In the genomic region with DNA sequence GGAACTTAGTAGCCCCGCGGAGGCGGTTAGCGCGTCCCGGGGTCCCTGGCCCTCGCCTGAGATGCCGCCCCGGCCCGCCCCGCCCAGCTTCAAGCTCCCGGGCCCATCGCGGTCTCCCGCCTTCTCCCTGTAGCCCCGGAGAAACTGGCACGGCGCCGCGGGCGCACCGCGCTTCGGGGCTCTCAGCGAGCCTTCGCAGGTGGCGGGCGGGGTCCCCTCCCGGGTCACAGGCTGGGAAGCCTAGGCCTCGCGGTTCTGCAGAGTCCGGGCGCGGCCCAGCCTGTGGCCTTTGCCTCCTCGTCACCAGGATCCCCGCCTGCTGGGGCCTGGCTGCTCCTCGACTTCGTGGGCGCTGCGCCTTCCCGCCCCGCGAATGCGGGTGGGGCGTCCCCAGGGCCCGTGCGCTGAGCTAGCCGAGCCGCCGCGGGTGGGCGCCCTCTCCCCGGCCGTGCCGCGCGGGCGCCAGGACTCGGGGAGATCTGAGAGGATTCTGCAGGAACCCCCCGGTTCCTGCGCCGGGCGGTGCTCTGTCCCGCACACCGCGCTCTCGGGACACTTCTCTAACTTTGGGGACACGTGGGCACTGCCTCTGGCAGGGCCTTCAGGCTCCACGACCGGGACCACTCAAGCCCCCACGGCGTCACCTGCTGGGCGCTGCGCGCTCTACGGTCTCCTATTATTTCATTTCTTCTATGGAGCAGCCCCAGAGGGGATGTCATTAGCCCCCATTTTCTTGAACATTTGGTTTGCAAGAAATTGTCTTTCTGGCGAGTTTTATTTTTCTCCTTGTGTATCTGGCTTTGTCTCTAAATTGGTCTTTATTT, we compare ENCODE assay signal across 1 cellular context.
A peak's percentile ranks its signal among the peaks of the same experiment; 100 is the strongest.
TF ChIP-seq lines count a peak whose summit lies in the region.

No MANE protein-coding gene starts in this region.

TF ChIP-seq in HepG2, 621 proteins besides CTCF, POLR2A, EP300 and RAD21 (continued from another document):
- TF ChIP-seq KDM2A (CRISPR knock-in tag; IDR thresholded peaks at IDR 0.05; ENCODE audit: borderline replicate concordance, low read depth) = 0 out of 2 replicates have a peak, but pooled peaks have one; percentile 44
- peak; percentile 32; the same call in 1 of the 2 replicates for TF ChIP-seq FOXC1 (CRISPR knock-in tag; IDR thresholded peaks at IDR 0.05; ENCODE audit: borderline replicate concordance)
- no peak for TF ChIP-seq LCORL (IDR thresholded peaks at IDR 0.05)
- 0 out of 2 replicates have a peak, but pooled peaks have one; percentile 47 for TF ChIP-seq LCORL (CRISPR knock-in tag; IDR thresholded peaks at IDR 0.05)
- TF ChIP-seq NFKB2 (CRISPR knock-in tag; IDR thresholded peaks at IDR 0.05; ENCODE audit: borderline replicate concordance) = peak; percentile 30; the same call in 1 of the 2 replicates
- no peak for TF ChIP-seq GATAD2A (CRISPR knock-in tag; IDR thresholded peaks at IDR 0.05)
- peak; percentile 11; the same call in 1 of the 2 replicates for TF ChIP-seq NCOA2 (CRISPR knock-in tag; IDR thresholded peaks at IDR 0.05)
- TF ChIP-seq, protein P1, sequence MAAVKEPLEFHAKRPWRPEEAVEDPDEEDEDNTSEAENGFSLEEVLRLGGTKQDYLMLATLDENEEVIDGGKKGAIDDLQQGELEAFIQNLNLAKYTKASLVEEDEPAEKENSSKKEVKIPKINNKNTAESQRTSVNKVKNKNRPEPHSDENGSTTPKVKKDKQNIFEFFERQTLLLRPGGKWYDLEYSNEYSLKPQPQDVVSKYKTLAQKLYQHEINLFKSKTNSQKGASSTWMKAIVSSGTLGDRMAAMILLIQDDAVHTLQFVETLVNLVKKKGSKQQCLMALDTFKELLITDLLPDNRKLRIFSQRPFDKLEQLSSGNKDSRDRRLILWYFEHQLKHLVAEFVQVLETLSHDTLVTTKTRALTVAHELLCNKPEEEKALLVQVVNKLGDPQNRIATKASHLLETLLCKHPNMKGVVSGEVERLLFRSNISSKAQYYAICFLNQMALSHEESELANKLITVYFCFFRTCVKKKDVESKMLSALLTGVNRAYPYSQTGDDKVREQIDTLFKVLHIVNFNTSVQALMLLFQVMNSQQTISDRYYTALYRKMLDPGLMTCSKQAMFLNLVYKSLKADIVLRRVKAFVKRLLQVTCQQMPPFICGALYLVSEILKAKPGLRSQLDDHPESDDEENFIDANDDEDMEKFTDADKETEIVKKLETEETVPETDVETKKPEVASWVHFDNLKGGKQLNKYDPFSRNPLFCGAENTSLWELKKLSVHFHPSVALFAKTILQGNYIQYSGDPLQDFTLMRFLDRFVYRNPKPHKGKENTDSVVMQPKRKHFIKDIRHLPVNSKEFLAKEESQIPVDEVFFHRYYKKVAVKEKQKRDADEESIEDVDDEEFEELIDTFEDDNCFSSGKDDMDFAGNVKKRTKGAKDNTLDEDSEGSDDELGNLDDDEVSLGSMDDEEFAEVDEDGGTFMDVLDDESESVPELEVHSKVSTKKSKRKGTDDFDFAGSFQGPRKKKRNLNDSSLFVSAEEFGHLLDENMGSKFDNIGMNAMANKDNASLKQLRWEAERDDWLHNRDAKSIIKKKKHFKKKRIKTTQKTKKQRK (IDR thresholded peaks at IDR 0.05; ENCODE audit: low read length) = no peak
- peak; percentile 77; the same call in 1 of the 2 replicates for TF ChIP-seq ZNF274 (CRISPR knock-in tag; IDR thresholded peaks at IDR 0.05)
- no peak for TF ChIP-seq ZNF614 (CRISPR knock-in tag; IDR thresholded peaks at IDR 0.05; ENCODE audit: borderline replicate concordance)
- no peak for TF ChIP-seq AKAP8 (CRISPR knock-in tag; IDR thresholded peaks at IDR 0.05)
- TF ChIP-seq, protein P2, sequence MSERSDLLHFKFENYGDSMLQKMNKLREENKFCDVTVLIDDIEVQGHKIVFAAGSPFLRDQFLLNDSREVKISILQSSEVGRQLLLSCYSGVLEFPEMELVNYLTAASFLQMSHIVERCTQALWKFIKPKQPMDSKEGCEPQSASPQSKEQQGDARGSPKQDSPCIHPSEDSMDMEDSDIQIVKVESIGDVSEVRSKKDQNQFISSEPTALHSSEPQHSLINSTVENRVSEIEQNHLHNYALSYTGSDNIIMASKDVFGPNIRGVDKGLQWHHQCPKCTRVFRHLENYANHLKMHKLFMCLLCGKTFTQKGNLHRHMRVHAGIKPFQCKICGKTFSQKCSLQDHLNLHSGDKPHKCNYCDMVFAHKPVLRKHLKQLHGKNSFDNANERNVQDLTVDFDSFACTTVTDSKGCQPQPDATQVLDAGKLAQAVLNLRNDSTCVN (CRISPR knock-in tag; IDR thresholded peaks at IDR 0.05; ENCODE audit: borderline replicate concordance) = no peak
- no peak for TF ChIP-seq ZNF234 (CRISPR knock-in tag; conservative IDR thresholded peaks at IDR 0.05)
- TF ChIP-seq, protein P3, sequence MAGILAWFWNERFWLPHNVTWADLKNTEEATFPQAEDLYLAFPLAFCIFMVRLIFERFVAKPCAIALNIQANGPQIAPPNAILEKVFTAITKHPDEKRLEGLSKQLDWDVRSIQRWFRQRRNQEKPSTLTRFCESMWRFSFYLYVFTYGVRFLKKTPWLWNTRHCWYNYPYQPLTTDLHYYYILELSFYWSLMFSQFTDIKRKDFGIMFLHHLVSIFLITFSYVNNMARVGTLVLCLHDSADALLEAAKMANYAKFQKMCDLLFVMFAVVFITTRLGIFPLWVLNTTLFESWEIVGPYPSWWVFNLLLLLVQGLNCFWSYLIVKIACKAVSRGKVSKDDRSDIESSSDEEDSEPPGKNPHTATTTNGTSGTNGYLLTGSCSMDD (CRISPR knock-in tag; IDR thresholded peaks at IDR 0.05) = no peak
- TF ChIP-seq KDM5A (IDR thresholded peaks at IDR 0.05; ENCODE audit: borderline replicate concordance, low read length) = no peak
- TF ChIP-seq, protein P4, sequence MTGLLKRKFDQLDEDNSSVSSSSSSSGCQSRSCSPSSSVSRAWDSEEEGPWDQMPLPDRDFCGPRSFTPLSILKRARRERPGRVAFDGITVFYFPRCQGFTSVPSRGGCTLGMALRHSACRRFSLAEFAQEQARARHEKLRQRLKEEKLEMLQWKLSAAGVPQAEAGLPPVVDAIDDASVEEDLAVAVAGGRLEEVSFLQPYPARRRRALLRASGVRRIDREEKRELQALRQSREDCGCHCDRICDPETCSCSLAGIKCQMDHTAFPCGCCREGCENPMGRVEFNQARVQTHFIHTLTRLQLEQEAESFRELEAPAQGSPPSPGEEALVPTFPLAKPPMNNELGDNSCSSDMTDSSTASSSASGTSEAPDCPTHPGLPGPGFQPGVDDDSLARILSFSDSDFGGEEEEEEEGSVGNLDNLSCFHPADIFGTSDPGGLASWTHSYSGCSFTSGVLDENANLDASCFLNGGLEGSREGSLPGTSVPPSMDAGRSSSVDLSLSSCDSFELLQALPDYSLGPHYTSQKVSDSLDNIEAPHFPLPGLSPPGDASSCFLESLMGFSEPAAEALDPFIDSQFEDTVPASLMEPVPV (CRISPR knock-in tag; IDR thresholded peaks at IDR 0.05) = 0 out of 2 replicates have a peak, but pooled peaks have one; percentile 41
- TF ChIP-seq SMARCC2 (IDR thresholded peaks at IDR 0.05) = no peak
- TF ChIP-seq NR2F1 (CRISPR knock-in tag; IDR thresholded peaks at IDR 0.05) = no peak
- TF ChIP-seq ZNF343 (CRISPR knock-in tag; IDR thresholded peaks at IDR 0.05) = no peak
- TF ChIP-seq MYNN (CRISPR knock-in tag; IDR thresholded peaks at IDR 0.05; ENCODE audit: low read depth) = 0 out of 2 replicates have a peak, but pooled peaks have one; percentile 21
- peak; percentile 74; the same call in 1 of the 2 replicates for TF ChIP-seq HES4 (CRISPR knock-in tag; IDR thresholded peaks at IDR 0.05; ENCODE audit: borderline replicate concordance)
- TF ChIP-seq ISX (CRISPR knock-in tag; conservative IDR thresholded peaks at IDR 0.05) = no peak
- TF ChIP-seq ZBTB7A (CRISPR knock-in tag; IDR thresholded peaks at IDR 0.05) = peak; percentile 35; the same call in 1 of the 2 replicates
- no peak for TF ChIP-seq ZNF143 (CRISPR knock-in tag; IDR thresholded peaks at IDR 0.05)
- no peak for TF ChIP-seq PTBP1 (IDR thresholded peaks at IDR 0.05; ENCODE audit: low read depth, low read length, poor library complexity, severe bottlenecking)
- TF ChIP-seq, protein P5, sequence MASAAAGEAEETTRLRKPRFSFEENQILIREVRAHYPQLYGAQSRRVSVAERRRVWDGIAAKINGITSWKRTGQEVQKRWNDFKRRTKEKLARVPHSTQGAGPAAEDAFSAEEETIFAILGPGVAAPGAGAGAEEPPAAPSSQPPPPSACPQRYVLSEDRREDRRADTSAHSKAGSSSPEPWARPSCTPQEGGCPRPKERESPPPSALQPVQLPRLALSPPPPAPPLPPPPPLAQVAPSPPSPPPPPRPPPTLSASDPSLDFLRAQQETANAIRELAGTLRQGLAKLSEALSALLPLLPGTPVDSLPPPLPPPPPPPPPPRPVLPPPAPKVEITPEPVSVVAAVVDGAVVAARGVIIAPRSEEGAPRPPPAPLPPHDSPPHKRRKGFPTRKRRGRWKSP (CRISPR knock-in tag; IDR thresholded peaks at IDR 0.05) = 0 out of 2 replicates have a peak, but pooled peaks have one; percentile 40
